Comparison of ENCODE assay signal across 8 cellular contexts in the genomic region with DNA sequence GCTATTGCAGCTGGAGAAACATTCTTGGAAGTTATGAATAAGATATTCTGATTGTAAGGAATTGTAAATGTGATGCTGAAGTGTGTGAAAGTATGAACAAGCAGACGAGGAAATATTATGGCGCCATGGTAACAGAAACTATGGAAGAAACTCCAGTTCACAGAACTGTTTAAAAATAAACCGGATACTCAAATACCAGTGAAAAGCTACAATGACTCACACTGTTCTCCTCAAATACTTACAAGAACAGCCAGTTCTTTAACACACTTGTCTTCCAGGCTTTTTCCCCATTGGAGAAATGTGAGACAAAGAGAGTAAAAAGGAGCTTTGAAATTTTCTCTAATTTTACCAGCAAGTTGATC.
DNase-seq lines count a peak whose midpoint lies in the region; ATAC-seq and TF ChIP-seq lines count a peak whose summit lies in the region.

No MANE protein-coding gene starts in this region.

- TF ChIP-seq CTCF in parathyroid adenoma (IDR thresholded peaks at IDR 0.05), result no peak

- H3K4me1 ChIP-seq in parathyroid adenoma, result no peaks in the 10 kb centered on the region

- H3K4me3 Mint-ChIP-seq in T-helper 2 cell treated with Interferon-gamma antibody and Interleukin-4, amounts not matched to agents 5 μg/mL and 100 μg/mL, for 36 hours, result peak overlapping the region; percentile 37

- no peak overlapping the region for H2AFZ ChIP-seq in parathyroid adenoma

- peaks cover 10% of the 10 kb centered on the region for H3K79me2 ChIP-seq in parathyroid adenoma

- ATAC-seq in GM21825 (IDR thresholded peaks at IDR 0.05; ENCODE audit: unreplicated experiment) (peak; percentile 8), HG03039 (IDR thresholded peaks at IDR 0.05; ENCODE audit: unreplicated experiment) (no peak), HG02759 (IDR thresholded peaks at IDR 0.05; ENCODE audit: unreplicated experiment) (no peak), HG02642 (IDR thresholded peaks at IDR 0.05; ENCODE audit: poor library complexity, unreplicated experiment) (no peak)

- H3K27ac ChIP-seq in parathyroid adenoma, result peak overlapping the region; percentile 84

- H3K9me3 Mint-ChIP-seq in T-helper 2 cell treated with Interferon-gamma antibody and Interleukin-4, amounts not matched to agents 5 μg/mL and 100 μg/mL, for 36 hours, result no peaks in the 10 kb centered on the region

- no peaks in the 10 kb centered on the region for H3K36me3 ChIP-seq in parathyroid adenoma (ENCODE audit: control insufficient read depth, insufficient read depth, low read length)

- no peaks in the 10 kb centered on the region for H3K27me3 ChIP-seq in parathyroid adenoma (ENCODE audit: control insufficient read depth, insufficient read depth, low read length)

- H3K27ac Mint-ChIP-seq in T-helper 2 cell treated with Interferon-gamma antibody and Interleukin-4, amounts not matched to agents 5 μg/mL and 100 μg/mL, for 36 hours, result peak overlapping the region; percentile 66

- H3K4me1 Mint-ChIP-seq in T-helper 2 cell treated with Interferon-gamma antibody and Interleukin-4, amounts not matched to agents 5 μg/mL and 100 μg/mL, for 36 hours (ENCODE audit: low read depth), result peaks cover 40% of the 10 kb centered on the region

- no peak overlapping the region for H3K4me2 ChIP-seq in parathyroid adenoma (ENCODE audit: low read length)

- H3K9me3 ChIP-seq in parathyroid adenoma (ENCODE audit: control insufficient read depth, low read length), result no peaks in the 10 kb centered on the region

- H3K27me3 Mint-ChIP-seq in T-helper 2 cell treated with Interferon-gamma antibody and Interleukin-4, amounts not matched to agents 5 μg/mL and 100 μg/mL, for 36 hours (ENCODE audit: low read depth), result no peaks in the 10 kb centered on the region

- no peak overlapping the region for H3K4me3 ChIP-seq in parathyroid adenoma (ENCODE audit: low read depth, low read length)

- no peak for DNase-seq in T-helper 2 cell treated with Interferon-gamma antibody and Interleukin-4, amounts not matched to agents 5 μg/mL and 100 μg/mL, for 36 hours (ENCODE audit: low spot score)
- DNase-seq in fibroblast of peridontal ligament (ENCODE audit: extremely low read depth) (peak; percentile 99), NCI-H1436 treated with DMSO at 0.1 percent for 48 hours (lab: John Stamatoyannopoulos, UW) (no peak)

- H3K36me3 Mint-ChIP-seq in T-helper 2 cell treated with Interferon-gamma antibody and Interleukin-4, amounts not matched to agents 5 μg/mL and 100 μg/mL, for 36 hours (ENCODE audit: low read depth), result peaks cover 2% of the 10 kb centered on the region

- H3K9ac ChIP-seq in parathyroid adenoma, result no peak overlapping the region
